Comparison of ENCODE assay signal across 15 cellular contexts in the genomic region with DNA sequence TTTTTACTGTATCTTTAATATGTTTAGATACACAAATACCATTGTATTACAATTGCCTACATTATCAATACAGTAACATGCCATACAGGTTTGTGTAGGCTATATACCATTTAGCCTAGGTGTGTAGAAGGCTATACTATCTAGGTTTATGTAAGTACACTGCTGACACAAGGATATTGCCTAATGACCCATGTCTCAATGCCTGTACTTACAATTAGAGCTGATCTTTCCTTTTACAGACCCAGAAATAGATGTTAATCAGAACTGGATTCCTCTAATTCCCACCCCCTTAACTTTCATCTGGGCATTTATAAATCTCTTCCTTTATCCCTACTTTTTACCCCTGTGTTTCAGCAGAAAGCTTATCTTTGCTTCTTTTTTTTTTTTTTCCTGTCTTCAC.
DNase-seq lines count a peak whose midpoint lies in the region; ATAC-seq and TF ChIP-seq lines count a peak whose summit lies in the region.
"Had no signal": no experiment of that assay in that cellular context is flagged by ENCODE, and none has a peak within 500 bp of the region (broad histone marks: within the 10 kb centered on the region; RNA-seq: fewer than 3 reads in every experiment).

No MANE protein-coding gene starts in this region.

- no peak for TF ChIP-seq EP300 in stomach (IDR thresholded peaks at IDR 0.05)

- H3K4me3 ChIP-seq in choroid plexus epithelial cell (ENCODE audit: low read depth, low read length) = no peak overlapping the region
- no peak overlapping the region for H3K4me3 ChIP-seq in fibroblast of villous mesenchyme (ENCODE audit: low read depth, low read length)
- no peak overlapping the region for H3K4me3 ChIP-seq in stomach
- H3K4me3 ChIP-seq: HAP-1 had no signal

- H3K27me3 Mint-ChIP-seq in activated CD8-positive, alpha-beta T cell treated with anti-CD3 and anti-CD28 coated beads, Interleukin-2, amount 10 ng/mL, durations not matched to agents 7 days and 5 days (ENCODE audit: low read depth) = no peaks in the 10 kb centered on the region
- H3K27me3 Mint-ChIP-seq: CD4-positive, CD25-positive, alpha-beta regulatory T cell had no signal

- H3K27ac ChIP-seq in stomach = no peak overlapping the region
- H3K27ac ChIP-seq: C4-2B had no signal

- POLR2A ChIA-PET in activated CD8-positive, alpha-beta T cell treated with anti-CD3 and anti-CD28 coated beads, Interleukin-2, amount 10 ng/mL, durations not matched to agents 7 days and 5 days (lab: Charles Lee) = no interaction called here

- no peak overlapping the region for H3K27ac Mint-ChIP-seq in activated CD8-positive, alpha-beta T cell treated with anti-CD3 and anti-CD28 coated beads, Interleukin-2, amount 10 ng/mL, durations not matched to agents 7 days and 5 days
- H3K27ac Mint-ChIP-seq: CD4-positive, CD25-positive, alpha-beta regulatory T cell; CD8-positive, alpha-beta T cell; HFFc6 had no signal

- H3K9me3 ChIP-seq in stomach = peaks cover 6 to 25% (median 13%) of the 10 kb centered on the region in 4 donors
- H3K9me3 ChIP-seq: Caco-2 had no signal

- H3K4me3 Mint-ChIP-seq in activated CD8-positive, alpha-beta T cell treated with anti-CD3 and anti-CD28 coated beads, Interleukin-2, amount 10 ng/mL, durations not matched to agents 7 days and 5 days = no peak overlapping the region
- H3K4me3 Mint-ChIP-seq: CD4-positive, CD25-positive, alpha-beta regulatory T cell; CD8-positive, alpha-beta T cell; HFFc6 had no signal

- H3K36me3 ChIP-seq in stomach = no peaks in the 10 kb centered on the region
- H3K36me3 ChIP-seq: HAP-1 had no signal

- ATAC-seq in activated CD8-positive, alpha-beta T cell treated with anti-CD3 and anti-CD28 coated beads, Interleukin-2, amount 10 ng/mL, durations not matched to agents 7 days and 5 days = no peak
- ATAC-seq: CD8-positive, alpha-beta T cell had no signal

- no peaks in the 10 kb centered on the region for H3K4me1 ChIP-seq in stomach
- H3K4me1 ChIP-seq: Caco-2, HAP-1 had no signal

- intact Hi-C loops in stomach (cut with DNase I; ENCODE audit: low total_unique reads) = no loop called here

- H3K4me1 Mint-ChIP-seq in activated CD8-positive, alpha-beta T cell treated with anti-CD3 and anti-CD28 coated beads, Interleukin-2, amount 10 ng/mL, durations not matched to agents 7 days and 5 days (ENCODE audit: low read depth) = no peaks in the 10 kb centered on the region
- H3K4me1 Mint-ChIP-seq: CD4-positive, CD25-positive, alpha-beta regulatory T cell had no signal

- CTCF ChIA-PET in activated CD8-positive, alpha-beta T cell treated with anti-CD3 and anti-CD28 coated beads, Interleukin-2, amount 10 ng/mL, durations not matched to agents 7 days and 5 days (lab: Charles Lee) = no interaction called here

- TF ChIP-seq CTCF in choroid plexus epithelial cell (conservative IDR thresholded peaks at IDR 0.05; ENCODE audit: low read depth, low read length) (no peak), fibroblast of villous mesenchyme (IDR thresholded peaks at IDR 0.05; ENCODE audit: insufficient read depth, low read depth, low read length) (no peak), stomach (IDR thresholded peaks at IDR 0.05) (no peak)

- H3K27me3 ChIP-seq in stomach = no peaks in the 10 kb centered on the region

- peak; percentile 65 for DNase-seq in amniotic epithelial cell (ENCODE audit: low read depth)
- DNase-seq in choroid plexus epithelial cell (ENCODE audit: low read depth) = peak; percentile 43
- DNase-seq in fibroblast of villous mesenchyme (ENCODE audit: low read depth) = peak; percentile 63
- DNase-seq in activated CD8-positive, alpha-beta T cell treated with anti-CD3 and anti-CD28 coated beads, Interleukin-2, amount 10 ng/mL, durations not matched to agents 7 days and 5 days = no peak
- DNase-seq in NCI-H1048 (lab: John Stamatoyannopoulos, UW) = no peak
- DNase-seq in stomach = no peak
- DNase-seq: Caco-2; CD4-positive, CD25-positive, alpha-beta regulatory T cell; CD8-positive, alpha-beta T cell; DMS153; DND-41; GOT3; HFFc6 had no signal

- H3K36me3 Mint-ChIP-seq in activated CD8-positive, alpha-beta T cell treated with anti-CD3 and anti-CD28 coated beads, Interleukin-2, amount 10 ng/mL, durations not matched to agents 7 days and 5 days (ENCODE audit: low read depth) = peaks cover 1% of the 10 kb centered on the region
- H3K36me3 Mint-ChIP-seq: CD4-positive, CD25-positive, alpha-beta regulatory T cell; CD8-positive, alpha-beta T cell had no signal

- H3K9me3 Mint-ChIP-seq in activated CD8-positive, alpha-beta T cell treated with anti-CD3 and anti-CD28 coated beads, Interleukin-2, amount 10 ng/mL, durations not matched to agents 7 days and 5 days (ENCODE audit: insufficient read depth) = peaks cover 24% of the 10 kb centered on the region

- no peak for TF ChIP-seq POLR2A in stomach (IDR thresholded peaks at IDR 0.05)

Comparison
In these comparisons a context has a peak if more than half of its experiments do, and no peak if none do; other contexts are left out.
1. DNase-seq: peak in amniotic epithelial cell (single experiment), choroid plexus epithelial cell (single experiment) and fibroblast of villous mesenchyme (single experiment); none in activated CD8-positive, alpha-beta T cell treated with anti-CD3 and anti-CD28 coated beads, Interleukin-2, amount 10 ng/mL, durations not matched to agents 7 days and 5 days (single experiment), NCI-H1048 (single experiment) and stomach (single experiment).